In the genomic region with DNA sequence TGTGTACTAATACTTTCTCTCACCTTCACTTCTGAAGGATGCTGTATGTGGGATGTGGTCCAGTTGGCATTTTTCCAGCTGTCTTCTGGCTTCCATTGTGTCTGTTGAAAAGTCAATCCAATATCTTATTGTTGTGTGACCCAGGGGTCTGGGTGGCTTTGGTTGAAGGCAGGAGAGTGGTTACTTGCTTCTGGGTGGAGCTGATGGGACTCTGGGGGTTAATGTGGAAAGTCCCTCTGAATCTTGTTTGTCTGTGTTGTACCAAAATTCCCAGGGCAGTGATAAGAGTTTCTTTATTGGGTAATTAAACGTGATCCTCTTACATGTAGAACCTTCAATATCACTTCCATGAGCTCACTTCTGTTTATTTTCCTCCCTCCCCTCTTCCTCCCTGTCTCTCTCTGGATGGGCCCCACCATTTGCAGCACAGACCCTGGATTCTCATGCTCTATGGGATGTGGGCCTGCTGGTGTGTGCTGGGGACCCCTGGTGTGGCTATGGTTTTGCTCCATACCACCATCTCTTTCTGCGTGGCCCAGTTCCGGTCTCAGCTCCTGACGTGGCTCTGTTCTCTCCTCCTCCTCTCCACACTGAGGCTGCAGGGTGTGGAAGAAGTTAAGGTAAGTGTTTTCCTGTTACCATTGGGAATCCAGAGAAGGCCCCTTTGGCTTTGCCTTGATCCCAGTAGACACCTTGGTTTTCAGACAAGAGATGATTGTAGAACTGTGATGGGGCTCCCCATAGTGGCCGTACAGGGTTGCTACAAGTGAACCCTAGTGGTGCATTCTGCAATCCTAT, we compare ENCODE assay signal across 8 cellular contexts.
DNase-seq lines count a peak whose midpoint lies in the region; ATAC-seq and TF ChIP-seq lines count a peak whose summit lies in the region.

No MANE protein-coding gene starts in this region.

- H3K4me1 ChIP-seq in thoracic aorta (ENCODE audit: control insufficient read depth in 1 of 2, low read depth in 2 of 2) = peaks cover 7 to 35% of the 10 kb centered on the region in 2 donors

- H3K4me1 Mint-ChIP-seq in endothelial cell (ENCODE audit: unreplicated experiment) = no peaks in the 10 kb centered on the region

- no peaks in the 10 kb centered on the region for H3K36me3 ChIP-seq in thoracic aorta

- H3K4me3 Mint-ChIP-seq in endothelial cell (ENCODE audit: unreplicated experiment) = no peak overlapping the region

- no peaks in the 10 kb centered on the region for H3K36me3 Mint-ChIP-seq in endothelial cell (ENCODE audit: low read depth, unreplicated experiment)

- peak; percentile 84 for DNase-seq in DMS 273 (lab: John Stamatoyannopoulos, UW; ENCODE audit: unreplicated experiment)
- peak; percentile 80 for DNase-seq in NCI-H69 (lab: John Stamatoyannopoulos, UW)
- DNase-seq in activated CD4-positive, alpha-beta T cell treated with anti-CD3 and anti-CD28 coated beads, Interleukin-2, amount 50 U/mL, for 48 hours = peak; percentile 55 to 68
- peak; percentile 62 for DNase-seq in endothelial cell (ENCODE audit: low spot score)
- peak; percentile 82 for DNase-seq in myocyte (ENCODE audit: low read depth)
- peak; percentile 18 for DNase-seq in thoracic aorta (ENCODE audit: low spot score)

- H3K27me3 ChIP-seq in thoracic aorta (replicated peaks; ENCODE audit: insufficient read depth) = no peaks in the 10 kb centered on the region

- no peak overlapping the region for H3K4me3 ChIP-seq in thoracic aorta

- TF ChIP-seq CTCF in endothelial cell (IDR thresholded peaks at IDR 0.05; ENCODE audit: unreplicated experiment) (peak; percentile 64), thoracic aorta (IDR thresholded peaks at IDR 0.05) (peak; percentile 82)

- peak; percentile 90 for ATAC-seq in GM19452 (IDR thresholded peaks at IDR 0.05; ENCODE audit: unreplicated experiment)
- peak; percentile 80 for ATAC-seq in HG03457 (IDR thresholded peaks at IDR 0.05; ENCODE audit: unreplicated experiment)
- ATAC-seq in thoracic aorta (ENCODE audit: insufficient number of reproducible peaks, low FRiP score, low read depth) = peak; percentile 74

- peaks cover 4% of the 10 kb centered on the region for H3K27me3 Mint-ChIP-seq in endothelial cell (ENCODE audit: unreplicated experiment)

- no peaks in the 10 kb centered on the region for H3K9me3 Mint-ChIP-seq in endothelial cell (ENCODE audit: unreplicated experiment)

- no peak overlapping the region for H3K27ac Mint-ChIP-seq in endothelial cell (ENCODE audit: unreplicated experiment)

- H3K9me3 ChIP-seq in thoracic aorta = no peaks in the 10 kb centered on the region

- no peak overlapping the region for H3K27ac ChIP-seq in thoracic aorta

Comparison
In these comparisons a context has a peak if more than half of its experiments do, and no peak if none do; other contexts are left out.
1. DNase-seq: peak in every context shown above with its lines; median percentile 84 in DMS 273; 82 in myocyte; 80 in NCI-H69; 62 in endothelial cell; 62 in activated CD4-positive, alpha-beta T cell treated with anti-CD3 and anti-CD28 coated beads, Interleukin-2, amount 50 U/mL, for 48 hours; 18 in thoracic aorta.